Comparison of ENCODE assay signal across 8 cellular contexts in the genomic region with DNA sequence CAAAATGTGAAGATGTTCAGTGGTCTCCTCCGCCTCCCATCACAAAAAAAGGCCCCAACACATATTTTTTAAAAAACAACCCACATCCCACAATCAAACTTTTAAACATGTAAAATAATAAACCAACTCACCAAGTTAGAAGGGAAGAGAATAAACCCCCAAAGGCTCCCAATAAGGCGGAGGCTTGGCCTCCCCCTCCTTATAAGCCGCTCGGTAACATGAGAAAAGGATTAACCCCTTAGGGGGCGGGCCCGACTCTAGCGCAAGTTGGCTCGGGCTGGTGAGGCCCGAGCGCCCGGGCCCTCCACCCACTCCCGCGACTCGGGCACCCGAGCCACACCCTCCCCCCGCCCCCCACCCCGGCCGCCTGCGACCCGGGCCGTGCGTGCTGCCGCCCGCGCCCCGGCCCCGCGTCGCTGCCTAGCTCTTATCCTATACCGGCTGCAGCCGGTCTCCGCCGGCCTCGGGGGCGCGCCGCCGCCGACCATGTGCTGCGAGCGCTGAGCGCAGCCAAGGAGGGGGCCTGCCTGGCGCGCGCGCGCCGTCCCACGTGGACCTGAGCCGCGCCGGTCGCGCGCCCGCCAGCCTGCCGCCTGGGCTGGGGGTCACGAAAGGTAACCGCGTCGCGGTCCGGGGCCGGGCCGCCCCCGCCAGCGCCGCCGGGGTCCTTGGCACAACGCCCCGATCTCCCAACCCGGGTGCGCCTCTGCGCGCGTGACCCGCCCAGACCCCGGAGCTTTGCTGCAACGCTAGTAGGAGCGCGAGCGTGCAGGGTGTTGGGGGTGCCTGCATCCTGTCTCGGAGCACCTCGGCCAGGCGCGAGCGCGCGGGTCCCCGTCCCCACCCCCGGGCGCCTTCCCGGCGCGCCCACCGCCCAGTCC. TPM values are rescaled to one million over a fixed set of nuclear protein-coding genes. Genes with fewer than 3 reads are reported as not detected.
A peak's percentile ranks its signal among the peaks of the same experiment; 100 is the strongest.
DNase-seq lines count a peak whose midpoint lies in the region; ATAC-seq and TF ChIP-seq lines count a peak whose summit lies in the region.

TSS of gene ARSG (plus strand) at position 541 of the 881 bp plus-strand sequence. CDS start 15,999 bp downstream, outside the sequence.
TSS of gene SLC16A6 (minus strand) at position 173 of the 881 bp plus-strand sequence. CDS start 12,807 bp downstream, outside the sequence.

- H3K27ac ChIP-seq in cingulate gyrus (ENCODE audit: low read depth, low read length): peak within 1 kb of the TSS; percentile 29
- peak within 1 kb of the TSS; percentile 75 to 78 for H3K27ac ChIP-seq in liver (ENCODE audit: low read depth in 1 of 2, low read length in 2 of 2)

- under 1% methylated on average over 96 of the region's 96 CpGs for WGBS in liver

- H3K9ac ChIP-seq in liver (ENCODE audit: low read depth in 1 of 2, low read length in 2 of 2): peak within 1 kb of the TSS; percentile 48 to 54

- H3K27me3 ChIP-seq in liver (ENCODE audit: control insufficient read depth in 4 of 4, insufficient read depth in 4 of 4, low read length in 3 of 4): no peaks in the 10 kb centered on the region

- DNase-seq in NK-92 treated with Interleukin-12 subunit alpha and Interleukin-12 subunit beta, amount 100 ng/mL, for 24 hours (lab: John Stamatoyannopoulos, UW): peak; percentile 87
- DNase-seq in NK-92 (lab: John Stamatoyannopoulos, UW; ENCODE audit: unreplicated experiment) (no peak), NCI-H2196 (lab: John Stamatoyannopoulos, UW; ENCODE audit: unreplicated experiment) (peak; percentile 85)
- peak; percentile 75 to 82 for DNase-seq in activated CD4-positive, alpha-beta T cell treated with anti-CD3 and anti-CD28 coated beads for 4 hours
- DNase-seq in stimulated activated CD4-positive, alpha-beta T cell treated with anti-CD3 and anti-CD28 coated beads, Interleukin-4, amount 100 ng/mL, for 24 hours: peak; percentile 83

- peak within 1 kb of the TSS; percentile 63 to 76 (median 73) for H3K4me3 ChIP-seq in liver (ENCODE audit: low read depth in 1 of 3, low read length in 3 of 3)

- TF ChIP-seq CTCF in liver (IDR thresholded peaks at IDR 0.05; ENCODE audit: low read depth, low read length, missing input control): no peak

- no peaks in the 10 kb centered on the region for H3K9me3 ChIP-seq in liver (ENCODE audit: control insufficient read depth in 4 of 4, low read length in 3 of 4)

- no peak for TF ChIP-seq RAD21 in liver (IDR thresholded peaks at IDR 0.05)

- H3K36me3 ChIP-seq in liver (ENCODE audit: control insufficient read depth in 4 of 4, insufficient read depth in 3 of 4, low read depth in 1 of 4, low read length in 3 of 4): no peaks in the 10 kb centered on the region

- peak; percentile 41 for ATAC-seq in HG03039 (IDR thresholded peaks at IDR 0.05; ENCODE audit: unreplicated experiment)

- H3K4me1 ChIP-seq in liver (ENCODE audit: control insufficient read depth in 4 of 4, insufficient read depth in 4 of 4, low read length in 3 of 4): peaks cover 5 to 22% (median 15%) of the 10 kb centered on the region in 4 donors

TF ChIP-seq in liver, 16 proteins besides CTCF, POLR2A, EP300 and RAD21:
- TF ChIP-seq FOXA1 (IDR thresholded peaks at IDR 0.05): no peak
- TF ChIP-seq GABPA (IDR thresholded peaks at IDR 0.05 in 1 of 2, conservative IDR thresholded peaks at IDR 0.05 in 1 of 2): no peak
- no peak for TF ChIP-seq NR2F2 (IDR thresholded peaks at IDR 0.05)
- no peak for TF ChIP-seq ATF3 (IDR thresholded peaks at IDR 0.05)
- TF ChIP-seq HNF4G (IDR thresholded peaks at IDR 0.05): no peak
- no peak for TF ChIP-seq JUND (IDR thresholded peaks at IDR 0.05)
- no peak for TF ChIP-seq HNF4A (conservative IDR thresholded peaks at IDR 0.05)

RNA-seq across cellular contexts. Expression of gene ARSG, which starts in this region (rescaled TPM):
- 1 to 10 TPM; 1.9 to 5.4 TPM for total RNA-seq in liver
- polyA plus RNA-seq in liver: 1 to 10 TPM; 1.5 to 2.7 TPM

RNA-seq across cellular contexts. Expression of gene SLC16A6, which starts in this region (rescaled TPM):
- under 1 TPM; 0.89 to 0.92 TPM for total RNA-seq in liver
- polyA plus RNA-seq in liver: under 1 TPM; 0.11 to 0.29 TPM
